Comparison of ENCODE assay signal across 1 cellular context in genomic region chr1:30123896-30124295, GRCh38.
A peak's percentile ranks its signal among the peaks of the same experiment; 100 is the strongest.
TF ChIP-seq lines count a peak whose summit lies in the region.

No MANE protein-coding gene starts in this region.

TF ChIP-seq in K562, 482 proteins besides CTCF, POLR2A, EP300 and RAD21 (continued from another document):
- TF ChIP-seq, protein P1, sequence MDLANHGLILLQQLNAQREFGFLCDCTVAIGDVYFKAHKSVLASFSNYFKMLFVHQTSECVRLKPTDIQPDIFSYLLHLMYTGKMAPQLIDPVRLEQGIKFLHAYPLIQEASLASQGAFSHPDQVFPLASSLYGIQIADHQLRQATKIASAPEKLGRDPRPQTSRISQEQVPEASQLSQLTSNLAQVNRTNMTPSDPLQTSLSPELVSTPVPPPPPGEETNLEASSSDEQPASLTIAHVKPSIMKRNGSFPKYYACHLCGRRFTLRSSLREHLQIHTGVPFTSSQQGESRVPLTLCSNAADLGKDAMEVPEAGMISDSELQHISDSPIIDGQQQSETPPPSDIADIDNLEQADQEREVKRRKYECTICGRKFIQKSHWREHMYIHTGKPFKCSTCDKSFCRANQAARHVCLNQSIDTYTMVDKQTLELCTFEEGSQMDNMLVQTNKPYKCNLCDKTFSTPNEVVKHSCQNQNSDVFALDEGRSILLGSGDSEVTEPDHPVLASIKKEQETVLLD (IDR thresholded peaks at IDR 0.05) = no peak
- TF ChIP-seq TCF3 (CRISPR knock-in tag; IDR thresholded peaks at IDR 0.05) = 0 out of 2 replicates have a peak, but pooled peaks have one; percentile 16
